In genomic region chr6:4101298-4101697, GRCh38 we compare ENCODE assay signal across 8 cellular contexts. TPM values are rescaled to one million over a fixed set of nuclear protein-coding genes. Genes with fewer than 3 reads are reported as not detected.
"Had no signal": no experiment of that assay in that cellular context is flagged by ENCODE, and none has a peak within 500 bp of the region (broad histone marks: within the 10 kb centered on the region; RNA-seq: fewer than 3 reads in every experiment).

No MANE protein-coding gene starts in this region.

- H3K27ac ChIP-seq: HL-60 had no signal

- DNase-seq: IMR-90, KG1 had no signal

- FAIRE-seq: HepG2, K562 had no signal

- ATAC-seq: HepG2, K562 had no signal

- H3K4me3 ChIP-seq: K562 had no signal

RNA-seq across cellular contexts. Expression of gene FAM217A, which starts 22.4 kb away (rescaled TPM):
- total RNA-seq: HepG2, HT-29, HT1080, IMR-90, K562 had no signal
- polyA plus RNA-seq: HepG2, IgD-negative memory B cell, IMR-90, K562 had no signal
